8 cellular contexts compared by ENCODE assay signal in genomic region chr18:21742323-21742687, GRCh38. TPM values are rescaled to one million over a fixed set of nuclear protein-coding genes. Genes with fewer than 3 reads are reported as not detected.
DNase-seq lines count a peak whose midpoint lies in the region; ATAC-seq and TF ChIP-seq lines count a peak whose summit lies in the region.

No MANE protein-coding gene starts in this region.

- ATAC-seq in HG03457 (IDR thresholded peaks at IDR 0.05; ENCODE audit: unreplicated experiment): no peak

- H3K27ac Mint-ChIP-seq in endothelial cell (ENCODE audit: unreplicated experiment): peak overlapping the region; percentile 64

- peak overlapping the region; percentile 96 for H3K4me3 ChIP-seq in ovary

- peaks cover 6% of the 10 kb centered on the region for H3K27me3 Mint-ChIP-seq in endothelial cell (ENCODE audit: unreplicated experiment)

- intact Hi-C loops in ovary (cut with DNase I): loop anchor here in 1 of 4 donors (5.0 kb wide), 1 partner anchor 140 kb away; the partner anchor contains the start of gene ESCO1

- DNase-seq in EL: peak; percentile 25
- DNase-seq in OCI-M1 (lab: John Stamatoyannopoulos, UW): peak; percentile 81
- DNase-seq in endothelial cell (ENCODE audit: low spot score): no peak
- no peak for DNase-seq in ovary
- no peak for DNase-seq in GM10266 (ENCODE audit: extremely low spot score)
- no peak for DNase-seq in KG1 (lab: John Stamatoyannopoulos, UW)
- no peak for DNase-seq in stimulated activated CD4-positive, alpha-beta T cell treated with anti-CD3 and anti-CD28 coated beads, Interleukin-4, amount 100 ng/mL, for 1 hour

- H3K4me3 Mint-ChIP-seq in endothelial cell (ENCODE audit: unreplicated experiment): peak overlapping the region; percentile 95

- TF ChIP-seq CTCF in endothelial cell (IDR thresholded peaks at IDR 0.05; ENCODE audit: unreplicated experiment): no peak
- TF ChIP-seq CTCF in ovary (IDR thresholded peaks at IDR 0.05): no peak
- no peak for TF ChIP-seq CTCF in GM10266 (IDR thresholded peaks at IDR 0.05; ENCODE audit: control insufficient read depth, insufficient read depth, low read depth, missing control alignments)

- no peaks in the 10 kb centered on the region for H3K9me3 Mint-ChIP-seq in endothelial cell (ENCODE audit: unreplicated experiment)

- no peaks in the 10 kb centered on the region for H3K27me3 ChIP-seq in ovary

- peaks cover 41% of the 10 kb centered on the region for H3K4me1 Mint-ChIP-seq in endothelial cell (ENCODE audit: unreplicated experiment)

- no peaks in the 10 kb centered on the region for H3K36me3 ChIP-seq in ovary

- no peak for TF ChIP-seq POLR2A in ovary (IDR thresholded peaks at IDR 0.05)

- no peaks in the 10 kb centered on the region for H3K36me3 Mint-ChIP-seq in endothelial cell (ENCODE audit: low read depth, unreplicated experiment)

- no peaks in the 10 kb centered on the region for H3K9me3 ChIP-seq in ovary

- H3K27ac ChIP-seq in ovary: peak overlapping the region in 1 of 2 donors; percentile 98

- TF ChIP-seq EP300 in ovary (IDR thresholded peaks at IDR 0.05): no peak

- 44 to 59% (median 51%) methylated on average over 5 of the region's 5 CpGs for WGBS in ovary, 3 donors

- peaks cover 6% of the 10 kb centered on the region for H3K4me1 ChIP-seq in ovary (ENCODE audit: insufficient read depth)

RNA-seq across cellular contexts. Expression of gene MIB1, which starts 1.7 kb away (rescaled TPM):
- total RNA-seq in endothelial cell (ENCODE audit: unreplicated experiment) (62.8 TPM), ovary (10 to 100 TPM; 30.9 to 54.8 (median 44.9) TPM)
- 10 to 100 TPM; 10.3 to 13.4 TPM for polyA plus RNA-seq in ovary

RNA-seq across cellular contexts. Expression of gene ABHD3, which starts 37.7 kb away (rescaled TPM):
- 13.8 TPM for total RNA-seq in endothelial cell (ENCODE audit: unreplicated experiment)
- 10 to 100 TPM in 3 of 7 donors, 1 to 10 TPM in 4; 4.8 to 14.3 (median 9.5) TPM for total RNA-seq in ovary
- 10 to 100 TPM; 11.2 to 12.8 TPM for polyA plus RNA-seq in ovary

Comparison
In these comparisons a context has a peak if more than half of its experiments do, and no peak if none do; other contexts are left out.
1. DNase-seq: peak in EL (single experiment) and OCI-M1 (single experiment); none in endothelial cell (single experiment), ovary (0 of 5), GM10266 (single experiment), KG1 (single experiment) and stimulated activated CD4-positive, alpha-beta T cell treated with anti-CD3 and anti-CD28 coated beads, Interleukin-4, amount 100 ng/mL, for 1 hour (single experiment).